15 cellular contexts compared by ENCODE assay signal in the genomic region with DNA sequence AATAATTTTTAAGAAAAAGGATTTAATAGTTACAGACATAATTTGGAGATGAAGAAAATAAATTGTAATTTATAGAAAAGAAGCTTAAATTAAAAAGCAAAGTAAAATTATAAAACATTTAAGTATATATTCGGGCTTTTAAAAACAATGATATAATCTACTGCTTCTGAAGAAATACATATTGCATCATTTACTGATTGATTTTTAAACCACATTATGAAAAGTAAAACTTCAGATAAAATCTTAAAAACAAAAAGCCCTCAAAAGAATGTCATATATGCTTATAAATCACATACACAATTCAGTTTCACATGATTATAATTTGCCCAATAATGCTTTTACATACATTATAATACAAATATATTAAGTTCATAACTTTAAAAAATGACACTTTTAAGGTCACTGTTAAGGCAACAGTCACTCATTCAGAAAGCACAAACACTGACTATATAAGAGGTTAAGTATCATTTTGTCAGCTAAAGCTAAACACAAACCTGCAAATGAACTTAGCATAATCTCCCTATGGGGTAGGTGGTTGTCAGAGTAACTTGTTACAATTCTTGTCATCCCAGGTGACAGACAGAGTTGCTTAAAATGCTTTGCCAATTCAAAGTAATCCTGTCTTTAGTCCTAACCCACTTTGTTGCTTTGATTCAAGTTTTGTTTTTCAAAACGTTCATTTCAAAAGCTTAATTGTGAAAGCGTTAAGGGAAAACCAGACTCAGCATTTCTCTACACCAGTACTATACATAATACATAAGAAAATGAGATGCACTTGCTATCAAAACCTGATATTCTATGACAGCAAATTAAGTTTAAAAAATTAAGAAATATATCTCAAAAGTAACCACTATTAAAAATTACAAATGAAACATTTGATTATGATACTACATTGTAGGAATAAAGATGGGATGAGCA.
"Had no signal": no experiment of that assay in that cellular context is flagged by ENCODE, and none has a peak within 500 bp of the region (broad histone marks: within the 10 kb centered on the region; RNA-seq: fewer than 3 reads in every experiment).

No MANE protein-coding gene starts in this region.

- H3K27me3 ChIP-seq: adrenal gland, breast epithelium, neutrophil, tibial nerve had no signal

- H3K4me3 Mint-ChIP-seq: naive thymus-derived CD8-positive, alpha-beta T cell; stimulated activated naive CD8-positive, alpha-beta T cell treated with anti-CD3 and anti-CD28 coated beads, Interleukin-15, Interleukin-2, amounts not matched to agents 100 ng/mL and 50 ng/mL, for 24 hours had no signal

- H3K36me3 ChIP-seq: adrenal gland, neutrophil, tibial nerve had no signal

- H3K27ac ChIP-seq: adrenal gland, breast epithelium, neutrophil, tibial nerve had no signal

- H3K4me3 ChIP-seq: adrenal gland, breast epithelium, tibial nerve had no signal

- ATAC-seq: esophagus mucosa; left cardiac atrium; naive thymus-derived CD8-positive, alpha-beta T cell had no signal

- H3K36me3 Mint-ChIP-seq: activated naive CD4-positive, alpha-beta T cell treated with anti-CD3 and anti-CD28 coated beads, Interleukin-2, amount 50 U/mL, for 72 hours had no signal

- H3K9me3 Mint-ChIP-seq: activated naive CD4-positive, alpha-beta T cell treated with anti-CD3 and anti-CD28 coated beads, Interleukin-2, amount 50 U/mL, for 72 hours; naive thymus-derived CD8-positive, alpha-beta T cell; stimulated activated naive CD8-positive, alpha-beta T cell treated with anti-CD3 and anti-CD28 coated beads, Interleukin-15, Interleukin-2, amounts not matched to agents 100 ng/mL and 50 ng/mL, for 24 hours had no signal

- H3K4me1 ChIP-seq: adrenal gland, breast epithelium had no signal

- H3K9me3 ChIP-seq: breast epithelium, neutrophil, tibial nerve had no signal

- DNase-seq: activated CD4-positive, alpha-beta T cell treated with anti-CD3 and anti-CD28 coated beads, Interleukin-2, amount 50 U/mL, for 1 hour; activated CD8-positive, alpha-beta memory T cell treated with anti-CD3 and anti-CD28 coated beads, Interleukin-2, amount 50 U/mL, for 48 hours; activated gamma-delta T cell treated with Interleukin-2 at 50 U/mL for 16 hours; adrenal gland; cortex of kidney; left cardiac atrium; naive thymus-derived CD8-positive, alpha-beta T cell; stimulated activated CD4-positive, alpha-beta T cell treated with anti-CD3 and anti-CD28 coated beads, Interleukin-2, amount 100 ng/mL, for 24 hours; T1000 had no signal

- H3K27ac Mint-ChIP-seq: naive thymus-derived CD8-positive, alpha-beta T cell; stimulated activated naive CD8-positive, alpha-beta T cell treated with anti-CD3 and anti-CD28 coated beads, Interleukin-15, Interleukin-2, amounts not matched to agents 100 ng/mL and 50 ng/mL, for 24 hours had no signal

- H3K27me3 Mint-ChIP-seq: naive thymus-derived CD8-positive, alpha-beta T cell; stimulated activated naive CD8-positive, alpha-beta T cell treated with anti-CD3 and anti-CD28 coated beads, Interleukin-15, Interleukin-2, amounts not matched to agents 100 ng/mL and 50 ng/mL, for 24 hours had no signal
